In genomic region chr15:25838191-25838870, GRCh38 we compare ENCODE assay signal across 18 cellular contexts. TPM values are rescaled to one million over a fixed set of nuclear protein-coding genes. Genes with fewer than 3 reads are reported as not detected.
DNase-seq lines count a peak whose midpoint lies in the region; TF ChIP-seq lines count a peak whose summit lies in the region.
"Had no signal": no experiment of that assay in that cellular context is flagged by ENCODE, and none has a peak within 500 bp of the region (broad histone marks: within the 10 kb centered on the region; RNA-seq: fewer than 3 reads in every experiment).

No MANE protein-coding gene starts in this region.

- no peaks in the 10 kb centered on the region for H3K27me3 ChIP-seq in A673 (replicated peaks; ENCODE audit: insufficient read depth, low read depth, low read length, poor library complexity)

- peaks cover 41% of the 10 kb centered on the region for H3K4me1 Mint-ChIP-seq in activated CD4-positive, alpha-beta memory T cell treated with anti-CD3 and anti-CD28 coated beads for 36 hours (ENCODE audit: low read depth)
- peaks cover 7% of the 10 kb centered on the region for H3K4me1 Mint-ChIP-seq in activated CD4-positive, alpha-beta memory T cell treated with anti-CD3 and anti-CD28 coated beads, Interleukin-2, amount 10 ng/mL, durations not matched to agents 7 days and 5 days
- peaks cover 61 to 85% of the 10 kb centered on the region in 2 donors for H3K4me1 Mint-ChIP-seq in immature natural killer cell

- peaks cover 9% of the 10 kb centered on the region for H3K9me3 ChIP-seq in A673 (ENCODE audit: low read depth, low read length, poor library complexity, severe bottlenecking)

- no peaks in the 10 kb centered on the region for H3K4me1 ChIP-seq in A673 (ENCODE audit: insufficient read depth, low read length, poor library complexity, severe bottlenecking)

- H3K36me3 Mint-ChIP-seq in activated CD4-positive, alpha-beta memory T cell treated with anti-CD3 and anti-CD28 coated beads for 36 hours: peaks cover 5% of the 10 kb centered on the region
- H3K36me3 Mint-ChIP-seq in activated CD4-positive, alpha-beta memory T cell treated with anti-CD3 and anti-CD28 coated beads, Interleukin-2, amount 10 ng/mL, durations not matched to agents 7 days and 5 days (ENCODE audit: low read depth): peaks cover 11% of the 10 kb centered on the region
- peaks cover 0 to 3% (median 3%) of the 10 kb centered on the region in 3 donors for H3K36me3 Mint-ChIP-seq in immature natural killer cell

- H3K4me3 Mint-ChIP-seq in activated CD4-positive, alpha-beta memory T cell treated with anti-CD3 and anti-CD28 coated beads for 36 hours: no peak overlapping the region
- no peak overlapping the region for H3K4me3 Mint-ChIP-seq in activated CD4-positive, alpha-beta memory T cell treated with anti-CD3 and anti-CD28 coated beads, Interleukin-2, amount 10 ng/mL, durations not matched to agents 7 days and 5 days
- peak overlapping the region in 1 of 5 donors; percentile 39 for H3K4me3 Mint-ChIP-seq in immature natural killer cell
- H3K4me3 Mint-ChIP-seq: CD8-positive, alpha-beta T cell had no signal

- peak; percentile 42 for DNase-seq in activated CD4-positive, alpha-beta memory T cell treated with anti-CD3 and anti-CD28 coated beads for 36 hours
- no peak for DNase-seq in activated CD4-positive, alpha-beta memory T cell treated with anti-CD3 and anti-CD28 coated beads, Interleukin-2, amount 10 ng/mL, durations not matched to agents 7 days and 5 days
- DNase-seq in A673 (ENCODE audit: low spot score) (peak; percentile 28), NB4 (ENCODE audit: low read depth) (peak; percentile 65), immature natural killer cell (no peak), HK-2 (ENCODE audit: unreplicated experiment) (no peak), NCI-H345 treated with DMSO at 0.1 percent for 48 hours (lab: John Stamatoyannopoulos, UW; ENCODE audit: unreplicated experiment) (no peak), C1 segment of cervical spinal cord (lab: John Stamatoyannopoulos, UW) (no peak)
- DNase-seq: CD8-positive, alpha-beta T cell; DND-41; GDM1; HCEC 1CT; MV-4-11; NCI-H146; NCI-H2081 treated with DMSO at 0.1 percent for 48 hours; NCI-H524 treated with DMSO at 0.1 percent for 48 hours had no signal

- H3K27ac ChIP-seq in A673 (ENCODE audit: low read depth, low read length, poor library complexity, severe bottlenecking): no peak overlapping the region

- intact Hi-C loops in activated CD4-positive, alpha-beta memory T cell treated with anti-CD3 and anti-CD28 coated beads for 36 hours (cut with micrococcal nuclease): no loop called here
- intact Hi-C loops in A673 (cut with micrococcal nuclease; ENCODE audit: unreplicated experiment): no loop called here

- H3K9me3 Mint-ChIP-seq in activated CD4-positive, alpha-beta memory T cell treated with anti-CD3 and anti-CD28 coated beads for 36 hours: no peaks in the 10 kb centered on the region
- no peaks in the 10 kb centered on the region for H3K9me3 Mint-ChIP-seq in activated CD4-positive, alpha-beta memory T cell treated with anti-CD3 and anti-CD28 coated beads, Interleukin-2, amount 10 ng/mL, durations not matched to agents 7 days and 5 days
- no peaks in the 10 kb centered on the region for H3K9me3 Mint-ChIP-seq in immature natural killer cell
- H3K9me3 Mint-ChIP-seq: CD8-positive, alpha-beta T cell had no signal

- no peak for TF ChIP-seq POLR2A in NB4 (IDR thresholded peaks at IDR 0.05; ENCODE audit: extremely low read depth, insufficient read length)

- BruUV-seq in A673 (replicated peaks; lab: Mats Ljungman, UMichigan): no TSS peak

- no peak overlapping the region for H3K27ac Mint-ChIP-seq in activated CD4-positive, alpha-beta memory T cell treated with anti-CD3 and anti-CD28 coated beads for 36 hours
- H3K27ac Mint-ChIP-seq in activated CD4-positive, alpha-beta memory T cell treated with anti-CD3 and anti-CD28 coated beads, Interleukin-2, amount 10 ng/mL, durations not matched to agents 7 days and 5 days: no peak overlapping the region
- peak overlapping the region in 4 of 6 donors; percentile 50 to 70 (median 64) for H3K27ac Mint-ChIP-seq in immature natural killer cell
- H3K27ac Mint-ChIP-seq: CD8-positive, alpha-beta T cell had no signal

- POLR2A ChIA-PET in activated CD4-positive, alpha-beta memory T cell treated with anti-CD3 and anti-CD28 coated beads for 36 hours (lab: Charles Lee): no interaction called here
- POLR2A ChIA-PET in activated CD4-positive, alpha-beta memory T cell treated with anti-CD3 and anti-CD28 coated beads, Interleukin-2, amount 10 ng/mL, durations not matched to agents 7 days and 5 days (lab: Charles Lee): interaction anchor here (0.9 to 1.2 kb wide), 2 partner anchors 25 kb away, joined by 3 read pairs; partner anchors contain the start of gene ATP10A
- POLR2A ChIA-PET in A673 (lab: Charles Lee; ENCODE audit: low non-redundant PET): no interaction called here

- H3K36me3 ChIP-seq in A673 (ENCODE audit: insufficient read depth, low read length, poor library complexity, severe bottlenecking): no peaks in the 10 kb centered on the region

- H3K4me3 ChIP-seq in A673 (ENCODE audit: low read depth, low read length, poor library complexity, severe bottlenecking): no peak overlapping the region
- no peak overlapping the region for H3K4me3 ChIP-seq in NB4 (ENCODE audit: low read depth, low read length)

- no peaks in the 10 kb centered on the region for H3K27me3 Mint-ChIP-seq in activated CD4-positive, alpha-beta memory T cell treated with anti-CD3 and anti-CD28 coated beads for 36 hours
- no peaks in the 10 kb centered on the region for H3K27me3 Mint-ChIP-seq in activated CD4-positive, alpha-beta memory T cell treated with anti-CD3 and anti-CD28 coated beads, Interleukin-2, amount 10 ng/mL, durations not matched to agents 7 days and 5 days
- H3K27me3 Mint-ChIP-seq in immature natural killer cell (ENCODE audit: low read depth in 3 of 3): no peaks in the 10 kb centered on the region

- CTCF ChIA-PET in activated CD4-positive, alpha-beta memory T cell treated with anti-CD3 and anti-CD28 coated beads for 36 hours (lab: Charles Lee): interaction anchor here (1.0 kb wide), 1 partner anchor 96 kb away, joined by 4 read pairs; no protein-coding TSS in a partner anchor
- CTCF ChIA-PET in activated CD4-positive, alpha-beta memory T cell treated with anti-CD3 and anti-CD28 coated beads, Interleukin-2, amount 10 ng/mL, durations not matched to agents 7 days and 5 days (lab: Charles Lee): no interaction called here
- CTCF ChIA-PET in A673 (lab: Charles Lee): no interaction called here

- no peak for TF ChIP-seq CTCF in A673 (conservative IDR thresholded peaks at IDR 0.05; ENCODE audit: low read depth, low read length)
- no peak for TF ChIP-seq CTCF in NB4 (IDR thresholded peaks at IDR 0.05; ENCODE audit: low read depth, low read length)

RNA-seq across cellular contexts. Expression of gene ATP10A, which starts 24.8 kb away (rescaled TPM):
- 10 to 100 TPM; 15.9 to 17.2 TPM for total RNA-seq in activated CD4-positive, alpha-beta memory T cell treated with anti-CD3 and anti-CD28 coated beads for 36 hours
- 10 to 100 TPM; 35.8 to 36.5 TPM for total RNA-seq in activated CD4-positive, alpha-beta memory T cell treated with anti-CD3 and anti-CD28 coated beads, Interleukin-2, amount 10 ng/mL, durations not matched to agents 7 days and 5 days
- not detected in 2 replicates for total RNA-seq in A673 (2021)
- polyA plus RNA-seq in immature natural killer cell: 10 to 100 TPM in 1 of 3 donors, 1 to 10 TPM in 2; 2.4 to 17.4 (median 7.3) TPM
- total RNA-seq: A172, RPMI7951 had no signal

Comparison
In these comparisons a context has a peak if more than half of its experiments do, and no peak if none do; other contexts are left out.
1. DNase-seq: peak in activated CD4-positive, alpha-beta memory T cell treated with anti-CD3 and anti-CD28 coated beads for 36 hours (single experiment), A673 (single experiment) and NB4 (single experiment); none in activated CD4-positive, alpha-beta memory T cell treated with anti-CD3 and anti-CD28 coated beads, Interleukin-2, amount 10 ng/mL, durations not matched to agents 7 days and 5 days (single experiment), immature natural killer cell (0 of 3), HK-2 (single experiment), NCI-H345 treated with DMSO at 0.1 percent for 48 hours (single experiment) and C1 segment of cervical spinal cord (0 of 14).
2. H3K27ac Mint-ChIP-seq: peak in immature natural killer cell (4 of 6); none in activated CD4-positive, alpha-beta memory T cell treated with anti-CD3 and anti-CD28 coated beads for 36 hours (single experiment) and activated CD4-positive, alpha-beta memory T cell treated with anti-CD3 and anti-CD28 coated beads, Interleukin-2, amount 10 ng/mL, durations not matched to agents 7 days and 5 days (single experiment).
3. RNA of gene ATP10A, which starts 24.8 kb away (total RNA-seq): 35.8 to 36.5 TPM in activated CD4-positive, alpha-beta memory T cell treated with anti-CD3 and anti-CD28 coated beads, Interleukin-2, amount 10 ng/mL, durations not matched to agents 7 days and 5 days and 15.9 to 17.2 TPM in activated CD4-positive, alpha-beta memory T cell treated with anti-CD3 and anti-CD28 coated beads for 36 hours; not detected in A673; every median in the first group is over 10 times any median in the second.